In the genomic region with DNA sequence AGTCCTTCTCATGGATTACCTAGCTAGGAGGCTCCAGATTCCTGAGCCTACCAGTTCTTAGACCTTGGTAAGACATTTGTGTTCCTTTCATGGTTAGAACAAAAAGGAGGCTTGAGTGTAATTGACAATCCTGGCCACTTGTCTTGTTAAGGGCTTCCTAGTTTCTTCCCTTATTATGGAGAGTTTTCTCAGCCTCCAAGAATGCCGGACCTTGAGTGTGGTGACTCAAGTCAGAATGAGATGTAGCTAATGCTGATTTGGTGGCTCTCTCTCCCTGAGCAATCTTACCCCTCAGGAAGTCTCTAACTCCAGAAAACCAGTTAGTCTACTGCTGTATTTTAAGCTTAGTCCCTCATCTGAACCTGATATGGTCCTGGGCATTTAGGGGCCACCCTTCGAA, we compare ENCODE assay signal across 23 cellular contexts. TPM values are rescaled to one million over a fixed set of nuclear protein-coding genes. Genes with fewer than 3 reads are reported as not detected.
DNase-seq lines count a peak whose midpoint lies in the region; TF ChIP-seq lines count a peak whose summit lies in the region.
"Had no signal": no experiment of that assay in that cellular context is flagged by ENCODE, and none has a peak within 500 bp of the region (broad histone marks: within the 10 kb centered on the region; RNA-seq: fewer than 3 reads in every experiment).

No MANE protein-coding gene starts in this region.

- no peak overlapping the region for H3K9ac ChIP-seq in NT2/D1 (ENCODE audit: insufficient read length, low read depth)

- peak; percentile 14 for DNase-seq in EH (ENCODE audit: low read depth)
- DNase-seq in NT2/D1 (ENCODE audit: low read depth, low spot score): peak; percentile 72
- DNase-seq in esophagus muscularis mucosa (ENCODE audit: extremely low spot score): peak; percentile 31
- DNase-seq in osteoblast (ENCODE audit: insufficient read length, low spot score, missing footprints): peak; percentile 77
- no peak for DNase-seq in adrenal gland
- DNase-seq in 8988T: no peak
- DNase-seq in NCI-H1436 treated with DMSO at 0.1 percent for 48 hours (lab: John Stamatoyannopoulos, UW): no peak
- DNase-seq: DMS53, EL, H7, MV-4-11, NCI-H1105 treated with DMSO at 0.1 percent for 48 hours, NCI-H1694, NCI-H2081, NCI-H2171 treated with DMSO at 0.1 percent for 48 hours, NCI-H526, OCI-M1, Right ventricle myocardium superior had no signal

- no peak overlapping the region for H3K27ac ChIP-seq in esophagus muscularis mucosa (replicated peaks in 1 of 4)
- no peak overlapping the region for H3K27ac ChIP-seq in osteoblast (ENCODE audit: low read depth, low read length)
- no peak overlapping the region for H3K27ac ChIP-seq in adrenal gland
- H3K27ac ChIP-seq: C4-2B had no signal

- TF ChIP-seq EP300 in esophagus muscularis mucosa (IDR thresholded peaks at IDR 0.05): no peak

- no peak for TF ChIP-seq POLR2A in esophagus muscularis mucosa (IDR thresholded peaks at IDR 0.05; ENCODE audit: low read depth)
- TF ChIP-seq POLR2A in adrenal gland (IDR thresholded peaks at IDR 0.05): no peak

- intact Hi-C loops in esophagus muscularis mucosa (cut with DNase I) (no loop called here), adrenal gland (cut with DNase I) (no loop called here)

- no peaks in the 10 kb centered on the region for H3K79me2 ChIP-seq in osteoblast (ENCODE audit: insufficient read depth, low read length)

- H3K27me3 ChIP-seq in NT2/D1 (ENCODE audit: insufficient read depth, insufficient read length) (no peaks in the 10 kb centered on the region), esophagus muscularis mucosa (no peaks in the 10 kb centered on the region), osteoblast (ENCODE audit: insufficient read depth, low read length) (no peaks in the 10 kb centered on the region), adrenal gland (no peaks in the 10 kb centered on the region)

- no peaks in the 10 kb centered on the region for H3K4me1 ChIP-seq in NT2/D1 (ENCODE audit: insufficient read depth, insufficient read length)
- H3K4me1 ChIP-seq in esophagus muscularis mucosa: no peaks in the 10 kb centered on the region
- H3K4me1 ChIP-seq in osteoblast (ENCODE audit: insufficient read depth, low read length): no peaks in the 10 kb centered on the region
- H3K4me1 ChIP-seq in adrenal gland (replicated peaks in 1 of 2): no peaks in the 10 kb centered on the region

- no peak overlapping the region for H3K4me3 ChIP-seq in NT2/D1 (ENCODE audit: insufficient read length, low read depth)
- H3K4me3 ChIP-seq in esophagus muscularis mucosa: no peak overlapping the region
- H3K4me3 ChIP-seq in osteoblast (ENCODE audit: insufficient read depth, low read length): no peak overlapping the region
- H3K4me3 ChIP-seq in adrenal gland: no peak overlapping the region

- H3K9me3 ChIP-seq in NT2/D1 (ENCODE audit: insufficient read depth, low read length) (no peaks in the 10 kb centered on the region), esophagus muscularis mucosa (no peaks in the 10 kb centered on the region), osteoblast (ENCODE audit: low read depth, low read length) (no peaks in the 10 kb centered on the region), adrenal gland (replicated peaks in 1 of 3) (no peaks in the 10 kb centered on the region)

- H2AFZ ChIP-seq in osteoblast (ENCODE audit: low read length): no peak overlapping the region

- H3K36me3 ChIP-seq in NT2/D1 (ENCODE audit: insufficient read depth, insufficient read length, low read length) (no peaks in the 10 kb centered on the region), esophagus muscularis mucosa (no peaks in the 10 kb centered on the region), osteoblast (ENCODE audit: insufficient read depth, low read length) (no peaks in the 10 kb centered on the region), adrenal gland (replicated peaks in 1 of 2) (no peaks in the 10 kb centered on the region)

- TF ChIP-seq CTCF in esophagus muscularis mucosa (IDR thresholded peaks at IDR 0.05): no peak
- TF ChIP-seq CTCF in osteoblast (IDR thresholded peaks at IDR 0.05; ENCODE audit: extremely low read depth, low read depth, low read length): no peak
- no peak for TF ChIP-seq CTCF in adrenal gland (IDR thresholded peaks at IDR 0.05)

- WGBS in esophagus muscularis mucosa: 68% methylated on average over 2 of the region's 2 CpGs
- WGBS in adrenal gland, 4 donors: 38 to 77% (median 70%) methylated on average over 2 of the region's 2 CpGs

- no peaks in the 10 kb centered on the region for H4K20me1 ChIP-seq in osteoblast (ENCODE audit: insufficient read depth, low read length)

- H3K4me2 ChIP-seq in osteoblast (ENCODE audit: insufficient read depth, low read length): no peak overlapping the region

RNA-seq across cellular contexts. Expression of a gene that starts 14.3 kb away (rescaled TPM):
- 1 to 10 TPM in 2 of 4 donors, not detected in 2; 1.7 to 5.4 TPM for total RNA-seq in esophagus muscularis mucosa
- total RNA-seq in osteoblast: 2.4 and 2.9 TPM in 2 replicates
- 1 to 10 TPM in 5 of 8 donors, under 1 TPM in 2, not detected in 1; 0.84 to 9.1 (median 2.8) TPM for total RNA-seq in adrenal gland
- 1 to 10 TPM in 2 of 3 donors, under 1 TPM in 1; 0.35 to 3.0 (median 2.7) TPM for polyA plus RNA-seq in adrenal gland
- total RNA-seq: H7 had no signal

RNA-seq across cellular contexts. Expression of a gene that starts 41.4 kb away (rescaled TPM):
- total RNA-seq in esophagus muscularis mucosa: 10 to 100 TPM in 1 of 4 donors, 1 to 10 TPM in 3; 4.0 to 13.8 (median 5.2) TPM
- total RNA-seq in osteoblast: 4.7 and 5.0 TPM in 2 replicates
- 10 to 100 TPM; 37.0 to 62.9 (median 42.7) TPM for total RNA-seq in adrenal gland
- polyA plus RNA-seq in adrenal gland: 10 to 100 TPM; 38.1 to 57.3 (median 39.9) TPM
- total RNA-seq: H7, RPMI7951 had no signal

RNA-seq across cellular contexts. Expression of a gene that starts 48.9 kb away (rescaled TPM):
- total RNA-seq in esophagus muscularis mucosa: not detected
- total RNA-seq in osteoblast: not detected in 2 replicates
- under 1 TPM in 1 of 8 donors, not detected in 7; 0.19 TPM for total RNA-seq in adrenal gland
- polyA plus RNA-seq in adrenal gland: under 1 TPM in 1 of 3 donors, not detected in 2; 0.07 TPM
- total RNA-seq: A172, H7, Right ventricle myocardium superior, RPMI7951, SK-MEL-5 had no signal
- polyA plus RNA-seq: AG04450 had no signal

Comparison
In these comparisons a context has a peak if more than half of its experiments do, and no peak if none do; other contexts are left out.
1. DNase-seq: peak in EH (single experiment), NT2/D1 (single experiment), esophagus muscularis mucosa (single experiment) and osteoblast (single experiment); none in adrenal gland (0 of 7), 8988T (single experiment) and NCI-H1436 treated with DMSO at 0.1 percent for 48 hours (single experiment).